1 cellular context compared by ENCODE assay signal in the genomic region with DNA sequence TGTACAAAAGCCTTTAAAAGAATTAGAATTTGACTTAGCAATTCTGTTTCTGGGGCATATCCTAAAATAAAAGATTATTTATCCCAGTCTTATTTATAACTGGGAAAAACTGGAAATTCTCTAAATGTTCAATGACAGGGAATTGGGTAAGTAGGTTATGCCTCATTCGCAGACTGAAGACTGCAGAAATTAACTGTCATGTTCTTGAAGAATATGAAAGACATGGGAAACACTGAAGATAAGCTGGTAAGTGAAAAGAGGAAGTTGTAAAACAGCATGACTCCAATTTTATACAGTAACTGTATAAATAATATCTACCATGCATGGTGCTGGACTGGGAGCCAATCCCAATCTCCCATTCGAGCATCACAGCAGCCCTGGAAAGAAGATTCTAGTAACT.
TF ChIP-seq lines count a peak whose summit lies in the region.

No MANE protein-coding gene starts in this region.

TF ChIP-seq in H1, 55 proteins besides CTCF, POLR2A, EP300 and RAD21 (continued from another document):
- TF ChIP-seq CBX5 (IDR thresholded peaks at IDR 0.05; ENCODE audit: low read depth, low read length) (no peak), SUZ12 (IDR thresholded peaks at IDR 0.05; ENCODE audit: low read length) (no peak), POLR2AphosphoS5 (IDR thresholded peaks at IDR 0.05; ENCODE audit: low read depth, low read length) (no peak)
